In genomic region chr12:68963456-68963859, GRCh38 we compare ENCODE assay signal across 15 cellular contexts. TPM values are rescaled to one million over a fixed set of nuclear protein-coding genes. Genes with fewer than 3 reads are reported as not detected.
DNase-seq lines count a peak whose midpoint lies in the region; TF ChIP-seq lines count a peak whose summit lies in the region.
"Had no signal": no experiment of that assay in that cellular context is flagged by ENCODE, and none has a peak within 500 bp of the region (broad histone marks: within the 10 kb centered on the region; RNA-seq: fewer than 3 reads in every experiment).

No MANE protein-coding gene starts in this region.

- H3K4me3 ChIP-seq in BLaER1 treated with 17β-estradiol and CSF1 and Interleukin-3, amounts not matched to agents 10 nM and 100 nM: no peak overlapping the region
- H3K4me3 ChIP-seq: SK-N-MC had no signal

- H3K4me3 Mint-ChIP-seq in activated T-helper 1 cell treated with anti-CD3 and anti-CD28 coated beads, Interleukin-12 subunit alpha, Interleukin-12 subunit beta, Interleukin-2, Interleukin-4 antibody, amounts not matched to agents 30 ng/mL and 10 ng/mL and 1 ng/mL, durations not matched to agents 14 hours and 24 hours and 36 hours: no peak overlapping the region
- H3K4me3 Mint-ChIP-seq in mesothelial cell of epicardium: no peak overlapping the region
- H3K4me3 Mint-ChIP-seq: CD4-positive, CD25-positive, alpha-beta regulatory T cell; central memory CD8-positive, alpha-beta T cell had no signal

- peaks cover 50% of the 10 kb centered on the region for H3K4me1 Mint-ChIP-seq in activated T-helper 1 cell treated with anti-CD3 and anti-CD28 coated beads, Interleukin-12 subunit alpha, Interleukin-12 subunit beta, Interleukin-2, Interleukin-4 antibody, amounts not matched to agents 30 ng/mL and 10 ng/mL and 1 ng/mL, durations not matched to agents 14 hours and 24 hours and 36 hours (ENCODE audit: low read depth)
- H3K4me1 Mint-ChIP-seq in mesothelial cell of epicardium: peaks cover 18% of the 10 kb centered on the region

- peaks cover 51% of the 10 kb centered on the region for H3K9me3 Mint-ChIP-seq in activated T-helper 1 cell treated with anti-CD3 and anti-CD28 coated beads, Interleukin-12 subunit alpha, Interleukin-12 subunit beta, Interleukin-2, Interleukin-4 antibody, amounts not matched to agents 30 ng/mL and 10 ng/mL and 1 ng/mL, durations not matched to agents 14 hours and 24 hours and 36 hours
- peaks cover 17% of the 10 kb centered on the region for H3K9me3 Mint-ChIP-seq in mesothelial cell of epicardium
- H3K9me3 Mint-ChIP-seq: central memory CD8-positive, alpha-beta T cell had no signal

- H3K9me3 ChIP-seq in BLaER1 treated with 17β-estradiol and CSF1 and Interleukin-3, amounts not matched to agents 10 nM and 100 nM (replicated peaks in 1 of 11): peaks cover 7 to 50% (median 30%) of the 10 kb centered on the region in 11 experiments; a peak in 18 of 22 replicates

- H3K9ac ChIP-seq in BLaER1 treated with 17β-estradiol and CSF1 and Interleukin-3, amounts not matched to agents 10 nM and 100 nM: no peak overlapping the region

- peak overlapping the region in 3 of 11 experiments; percentile 54 to 73 (median 68); a peak in 5 of 22 replicates for H3K27ac ChIP-seq in BLaER1 treated with 17β-estradiol and CSF1 and Interleukin-3, amounts not matched to agents 10 nM and 100 nM
- H3K27ac ChIP-seq: SK-N-MC, WERI-Rb-1 had no signal

- H3K4me1 ChIP-seq in BLaER1 treated with 17β-estradiol and CSF1 and Interleukin-3, amounts not matched to agents 10 nM and 100 nM: peaks cover 7 to 66% (median 13%) of the 10 kb centered on the region in 10 experiments

- DNase-seq in GF-D8 (lab: John Stamatoyannopoulos, UW): peak; percentile 50
- no peak for DNase-seq in activated T-helper 1 cell treated with anti-CD3 and anti-CD28 coated beads, Interleukin-12 subunit alpha, Interleukin-12 subunit beta, Interleukin-2, Interleukin-4 antibody, amounts not matched to agents 30 ng/mL and 10 ng/mL and 1 ng/mL, durations not matched to agents 14 hours and 24 hours and 36 hours (ENCODE audit: low spot score)
- DNase-seq in mesothelial cell of epicardium (ENCODE audit: low spot score in 2 of 2, unreplicated experiment in 2 of 2): no peak
- DNase-seq in G401 (ENCODE audit: low spot score): no peak
- DNase-seq in NK-92 (lab: John Stamatoyannopoulos, UW; ENCODE audit: unreplicated experiment): no peak
- no peak for DNase-seq in cerebellar nuclear complex (lab: John Stamatoyannopoulos, UW)
- DNase-seq in DMS53 treated with DMSO at 0.1 percent for 48 hours (lab: John Stamatoyannopoulos, UW; ENCODE audit: unreplicated experiment): no peak
- DNase-seq: activated effector memory CD4-positive, alpha-beta T cell treated with Interleukin-2 at 50 U/mL for 16 hours; CD4-positive, CD25-positive, alpha-beta regulatory T cell; NCI-H69; stimulated activated CD4-positive, alpha-beta T cell treated with anti-CD3 and anti-CD28 coated beads, Interleukin-2, amount 100 ng/mL, for 48 hours; WERI-Rb-1 had no signal

- no peaks in the 10 kb centered on the region for H3K27me3 Mint-ChIP-seq in activated T-helper 1 cell treated with anti-CD3 and anti-CD28 coated beads, Interleukin-12 subunit alpha, Interleukin-12 subunit beta, Interleukin-2, Interleukin-4 antibody, amounts not matched to agents 30 ng/mL and 10 ng/mL and 1 ng/mL, durations not matched to agents 14 hours and 24 hours and 36 hours (ENCODE audit: insufficient read depth)
- H3K27me3 Mint-ChIP-seq in mesothelial cell of epicardium (ENCODE audit: low read depth): no peaks in the 10 kb centered on the region
- H3K27me3 Mint-ChIP-seq: CD4-positive, CD25-positive, alpha-beta regulatory T cell; central memory CD8-positive, alpha-beta T cell had no signal

- no peak for TF ChIP-seq CTCF in mesothelial cell of epicardium (IDR thresholded peaks at IDR 0.05; ENCODE audit: unreplicated experiment)

- H3K36me3 ChIP-seq in BLaER1 treated with 17β-estradiol and CSF1 and Interleukin-3, amounts not matched to agents 10 nM and 100 nM: no peaks in the 10 kb centered on the region
- H3K36me3 ChIP-seq: WERI-Rb-1 had no signal

- H3K27ac Mint-ChIP-seq in activated T-helper 1 cell treated with anti-CD3 and anti-CD28 coated beads, Interleukin-12 subunit alpha, Interleukin-12 subunit beta, Interleukin-2, Interleukin-4 antibody, amounts not matched to agents 30 ng/mL and 10 ng/mL and 1 ng/mL, durations not matched to agents 14 hours and 24 hours and 36 hours: peak overlapping the region; percentile 88
- peak overlapping the region; percentile 6 for H3K27ac Mint-ChIP-seq in mesothelial cell of epicardium
- H3K27ac Mint-ChIP-seq: CD4-positive, CD25-positive, alpha-beta regulatory T cell had no signal

- H3K36me3 Mint-ChIP-seq in activated T-helper 1 cell treated with anti-CD3 and anti-CD28 coated beads, Interleukin-12 subunit alpha, Interleukin-12 subunit beta, Interleukin-2, Interleukin-4 antibody, amounts not matched to agents 30 ng/mL and 10 ng/mL and 1 ng/mL, durations not matched to agents 14 hours and 24 hours and 36 hours (ENCODE audit: low read depth): peaks cover 17% of the 10 kb centered on the region
- H3K36me3 Mint-ChIP-seq in mesothelial cell of epicardium: no peaks in the 10 kb centered on the region
- H3K36me3 Mint-ChIP-seq: CD4-positive, CD25-positive, alpha-beta regulatory T cell had no signal

- peak overlapping the region in 6 of 11 experiments; percentile 11 to 73 (median 42); a peak in 11 of 22 replicates for H3K4me2 ChIP-seq in BLaER1 treated with 17β-estradiol and CSF1 and Interleukin-3, amounts not matched to agents 10 nM and 100 nM

- H4K20me1 ChIP-seq in BLaER1 treated with 17β-estradiol and CSF1 and Interleukin-3, amounts not matched to agents 10 nM and 100 nM: no peaks in the 10 kb centered on the region

- in situ Hi-C loops in G401 (cut with HindIII; ENCODE audit: low sequenced_read_pairs): loop anchor here (10.0 kb wide), 1 partner anchor 81 kb away; no protein-coding TSS in a partner anchor

- H3K27me3 ChIP-seq in BLaER1 treated with 17β-estradiol and CSF1 and Interleukin-3, amounts not matched to agents 10 nM and 100 nM: no peaks in the 10 kb centered on the region

- intact Hi-C loops in activated T-helper 1 cell treated with anti-CD3 and anti-CD28 coated beads, Interleukin-12 subunit alpha, Interleukin-12 subunit beta, Interleukin-2, Interleukin-4 antibody, amounts not matched to agents 30 ng/mL and 10 ng/mL and 1 ng/mL, durations not matched to agents 14 hours and 24 hours and 36 hours (cut with micrococcal nuclease): loop anchor here (1.0 kb wide), 2 partner anchors 44 to 90 kb away; no protein-coding TSS in a partner anchor

RNA-seq across cellular contexts. Expression of gene CPM, which starts 30.5 kb away (rescaled TPM):
- 55.0 and 61.5 TPM in 2 replicates for total RNA-seq in activated T-helper 1 cell treated with anti-CD3 and anti-CD28 coated beads, Interleukin-12 subunit alpha, Interleukin-12 subunit beta, Interleukin-2, Interleukin-4 antibody, amounts not matched to agents 30 ng/mL and 10 ng/mL and 1 ng/mL, durations not matched to agents 14 hours and 24 hours and 36 hours
- total RNA-seq in mesothelial cell of epicardium: 1.1 to 2.2 TPM (median 2.2 TPM) in 3 replicates
- total RNA-seq in G401 (2014; rRNA removed; shearing (Covaris generic)): not detected in 2 replicates

Comparison
In these comparisons a context has a peak if more than half of its experiments do, and no peak if none do; other contexts are left out.
1. RNA of gene CPM, which starts 30.5 kb away (total RNA-seq): 55.0 to 61.5 TPM in activated T-helper 1 cell treated with anti-CD3 and anti-CD28 coated beads, Interleukin-12 subunit alpha, Interleukin-12 subunit beta, Interleukin-2, Interleukin-4 antibody, amounts not matched to agents 30 ng/mL and 10 ng/mL and 1 ng/mL, durations not matched to agents 14 hours and 24 hours and 36 hours; 1.1 to 2.2 TPM in mesothelial cell of epicardium and not detected in G401; every median in the first group is over 10 times any median in the second.